9 cellular contexts compared by ENCODE assay signal in the genomic region with DNA sequence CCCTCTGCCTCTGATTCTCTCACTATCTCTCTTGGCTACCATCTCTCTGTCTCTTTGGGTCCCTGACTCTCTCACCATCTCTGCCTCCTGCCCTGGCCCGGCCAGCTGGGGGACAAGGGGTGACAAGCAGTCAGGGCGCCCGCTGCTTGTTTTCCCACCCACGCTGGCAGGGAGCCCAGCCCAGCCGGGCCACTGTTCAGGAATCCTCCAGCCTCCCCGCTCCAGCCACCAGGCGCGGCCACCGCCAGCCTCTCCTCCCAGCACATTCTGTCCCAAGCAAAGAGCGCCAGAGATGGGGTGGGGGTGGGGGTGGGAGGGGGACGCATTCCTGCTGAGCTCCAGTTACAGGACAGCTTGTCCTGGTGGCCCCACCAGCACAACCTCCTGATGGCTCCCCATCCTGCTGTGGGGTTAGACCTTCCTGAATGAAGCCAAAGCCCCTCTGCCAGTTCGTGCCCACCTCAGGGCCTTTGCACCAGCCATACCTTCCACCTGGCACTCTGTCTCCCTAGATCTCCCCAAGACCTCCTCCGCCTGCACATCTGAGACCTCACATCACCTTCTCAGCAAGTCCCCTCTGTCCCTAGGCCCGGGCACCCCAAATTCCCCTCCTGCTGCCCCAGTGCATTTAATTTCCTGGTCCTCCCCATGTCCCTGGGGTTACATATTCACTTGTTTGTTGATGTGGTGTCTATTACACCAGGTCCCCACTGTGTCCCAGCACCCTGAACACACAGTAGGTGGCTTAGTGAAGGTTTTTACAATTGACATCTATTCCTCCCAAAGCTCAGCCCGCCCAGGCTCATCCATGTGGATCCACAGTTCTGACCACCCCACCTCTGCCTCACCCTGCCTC. TPM values are rescaled to one million over a fixed set of nuclear protein-coding genes. Genes with fewer than 3 reads are reported as not detected.
DNase-seq lines count a peak whose midpoint lies in the region; ATAC-seq and TF ChIP-seq lines count a peak whose summit lies in the region.
"Had no signal": no experiment of that assay in that cellular context is flagged by ENCODE, and none has a peak within 500 bp of the region (broad histone marks: within the 10 kb centered on the region; RNA-seq: fewer than 3 reads in every experiment).

No MANE protein-coding gene starts in this region.

- DNase-seq in GM10248 (ENCODE audit: extremely low spot score) (peak; percentile 14), right cardiac atrium (peak; percentile 94 to 99 (median 97)), NCI-H226 (no peak)
- DNase-seq in activated naive CD4-positive, alpha-beta T cell treated with anti-CD3 and anti-CD28 coated beads, Interleukin-2, amount 50 U/mL, for 72 hours (ENCODE audit: low spot score in 2 of 2) = no peak

- H3K4me3 ChIP-seq in right cardiac atrium (ENCODE audit: low read length) = no peak overlapping the region
- H3K4me3 ChIP-seq in skeletal muscle satellite cell (ENCODE audit: low read length) = no peak overlapping the region

- peaks cover 4% of the 10 kb centered on the region in 2 donors for H3K9me3 Mint-ChIP-seq in activated naive CD4-positive, alpha-beta T cell treated with anti-CD3 and anti-CD28 coated beads, Interleukin-2, amount 50 U/mL, for 72 hours
- H3K9me3 Mint-ChIP-seq: neural crest cell had no signal

- H3K9me3 ChIP-seq in right cardiac atrium (ENCODE audit: control insufficient read depth, low read length) (no peaks in the 10 kb centered on the region), skeletal muscle satellite cell (replicated peaks; ENCODE audit: low read length) (no peaks in the 10 kb centered on the region)

- peaks cover 34% of the 10 kb centered on the region for H3K4me1 ChIP-seq in right cardiac atrium (ENCODE audit: control insufficient read depth, insufficient read depth, low read length)
- peaks cover 66% of the 10 kb centered on the region for H3K4me1 ChIP-seq in skeletal muscle satellite cell (ENCODE audit: control insufficient read depth, insufficient read depth, low read length)

- WGBS in right cardiac atrium = 23% methylated on average over 15 of the region's 15 CpGs

- peak overlapping the region; percentile 73 for H3K4me2 ChIP-seq in skeletal muscle satellite cell (ENCODE audit: low read length)

- no peak for ATAC-seq in activated naive CD4-positive, alpha-beta T cell treated with anti-CD3 and anti-CD28 coated beads, Interleukin-2, amount 50 U/mL, for 72 hours
- ATAC-seq in right cardiac atrium = peak; percentile 70 to 81
- no peak for ATAC-seq in HG03342 (IDR thresholded peaks at IDR 0.05; ENCODE audit: unreplicated experiment)
- no peak for ATAC-seq in GM18520 (IDR thresholded peaks at IDR 0.05; ENCODE audit: unreplicated experiment)
- no peak for ATAC-seq in GM18511 (IDR thresholded peaks at IDR 0.05; ENCODE audit: unreplicated experiment)

- CTCF ChIA-PET in GM10248 (lab: Yijun Ruan, JAX) = interaction anchor here (1.4 to 1.6 kb wide), 3 partner anchors 13 to 38 kb away, joined by 3 to 5 read pairs (median 4); partner anchors contain the start of gene ARRDC2

- H3K27ac Mint-ChIP-seq in activated naive CD4-positive, alpha-beta T cell treated with anti-CD3 and anti-CD28 coated beads, Interleukin-2, amount 50 U/mL, for 72 hours = peak overlapping the region; percentile 87 to 92

- intact Hi-C loops in right cardiac atrium (cut with DNase I) = no loop called here

- no peaks in the 10 kb centered on the region for H3K27me3 ChIP-seq in right cardiac atrium (ENCODE audit: control insufficient read depth, insufficient read depth)
- H3K27me3 ChIP-seq in skeletal muscle satellite cell (ENCODE audit: control insufficient read depth, insufficient read depth, low read length) = no peaks in the 10 kb centered on the region

- peaks cover 4% of the 10 kb centered on the region for H3K36me3 ChIP-seq in skeletal muscle satellite cell (ENCODE audit: insufficient read depth, low read length)

- POLR2A ChIA-PET in GM10248 (lab: Yijun Ruan, JAX) = no interaction called here

- TF ChIP-seq CTCF in GM10248 (IDR thresholded peaks at IDR 0.05; ENCODE audit: control extremely low read depth, extremely low read depth, low read depth, missing control alignments) = no peak

- H3K27ac ChIP-seq in right cardiac atrium (ENCODE audit: low read length) = peak overlapping the region; percentile 99

- H3K36me3 Mint-ChIP-seq in activated naive CD4-positive, alpha-beta T cell treated with anti-CD3 and anti-CD28 coated beads, Interleukin-2, amount 50 U/mL, for 72 hours = peaks cover 7 to 17% of the 10 kb centered on the region in 2 donors

- H3K9ac ChIP-seq in skeletal muscle satellite cell (ENCODE audit: low read depth, low read length) = peak overlapping the region; percentile 72

RNA-seq across cellular contexts. Expression of gene ARRDC2, which starts 12.5 kb away (rescaled TPM):
- 10 to 100 TPM; 26.7 to 59.3 TPM for total RNA-seq in activated naive CD4-positive, alpha-beta T cell treated with anti-CD3 and anti-CD28 coated beads, Interleukin-2, amount 50 U/mL, for 72 hours
- 10 to 100 TPM; 14.2 to 20.5 (median 18.0) TPM for total RNA-seq in right cardiac atrium
- polyA plus RNA-seq in right cardiac atrium = 24.7 TPM
- total RNA-seq in skeletal muscle satellite cell (2012; rRNA removed) = 12.7 and 15.2 TPM in 2 replicates

RNA-seq across cellular contexts. Expression of gene KCNN1, which starts 53.5 kb away (rescaled TPM):
- total RNA-seq in activated naive CD4-positive, alpha-beta T cell treated with anti-CD3 and anti-CD28 coated beads, Interleukin-2, amount 50 U/mL, for 72 hours = under 1 TPM; 0.19 to 0.36 TPM
- 1 to 10 TPM in 3 of 4 donors, under 1 TPM in 1; 0.84 to 1.9 (median 1.4) TPM for total RNA-seq in right cardiac atrium
- 3.0 TPM for polyA plus RNA-seq in right cardiac atrium
- 0.44 TPM in 1 of 2 replicates, not detected in the other for total RNA-seq in skeletal muscle satellite cell (2012; rRNA removed)

Comparison
In these comparisons a context has a peak if more than half of its experiments do, and no peak if none do; other contexts are left out.
1. DNase-seq: peak in GM10248 (single experiment) and right cardiac atrium (3 of 3); none in activated naive CD4-positive, alpha-beta T cell treated with anti-CD3 and anti-CD28 coated beads, Interleukin-2, amount 50 U/mL, for 72 hours (0 of 2) and NCI-H226 (single experiment).
2. ATAC-seq: peak in right cardiac atrium (2 of 2); none in activated naive CD4-positive, alpha-beta T cell treated with anti-CD3 and anti-CD28 coated beads, Interleukin-2, amount 50 U/mL, for 72 hours (0 of 2), HG03342 (single experiment), GM18520 (single experiment) and GM18511 (single experiment).